ENCODE assay signal across 8 cellular contexts in the genomic region with DNA sequence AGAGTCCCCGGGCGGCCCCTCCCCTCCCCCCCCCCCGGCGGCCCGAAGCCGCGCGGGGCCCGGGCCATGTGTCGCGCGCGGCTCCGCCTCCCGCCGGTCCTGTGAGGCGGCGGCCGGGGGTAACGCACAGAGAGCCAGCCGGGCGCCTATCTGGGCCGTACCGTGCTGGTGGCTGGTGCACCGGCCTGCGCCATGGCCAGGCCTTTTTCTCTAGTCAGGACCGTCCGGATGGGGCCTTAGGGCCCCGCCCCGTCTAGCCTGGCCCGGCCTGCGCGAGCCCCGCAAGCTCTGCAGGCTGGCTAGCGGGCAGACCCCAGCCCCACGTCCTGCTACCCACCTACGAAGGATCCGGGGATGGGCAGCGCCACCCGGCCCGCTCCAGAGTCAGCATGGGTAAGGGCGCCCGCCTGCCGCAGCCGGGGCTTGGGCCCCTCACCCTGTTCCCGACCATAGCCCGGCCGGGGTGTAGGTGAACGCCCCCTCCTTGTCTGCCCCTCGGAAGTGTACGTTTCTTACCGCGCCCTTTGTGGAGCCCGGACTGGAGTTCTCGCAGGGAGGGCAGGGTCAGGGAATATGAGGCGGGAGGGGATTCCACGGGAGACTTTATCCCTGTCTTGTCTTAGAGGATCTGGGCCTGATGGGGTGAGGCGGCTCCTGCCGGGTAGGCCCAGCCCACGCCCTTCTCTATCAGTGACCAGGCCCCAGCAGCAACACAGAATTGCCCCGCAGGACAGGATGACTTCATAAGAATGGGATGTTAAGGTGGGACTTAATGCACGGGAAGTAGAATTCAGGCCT. TPM values are rescaled to one million over a fixed set of nuclear protein-coding genes. Genes with fewer than 3 reads are reported as not detected.
A peak's percentile ranks its signal among the peaks of the same experiment; 100 is the strongest.
DNase-seq lines count a peak whose midpoint lies in the region; ATAC-seq and TF ChIP-seq lines count a peak whose summit lies in the region.

A gene with protein sequence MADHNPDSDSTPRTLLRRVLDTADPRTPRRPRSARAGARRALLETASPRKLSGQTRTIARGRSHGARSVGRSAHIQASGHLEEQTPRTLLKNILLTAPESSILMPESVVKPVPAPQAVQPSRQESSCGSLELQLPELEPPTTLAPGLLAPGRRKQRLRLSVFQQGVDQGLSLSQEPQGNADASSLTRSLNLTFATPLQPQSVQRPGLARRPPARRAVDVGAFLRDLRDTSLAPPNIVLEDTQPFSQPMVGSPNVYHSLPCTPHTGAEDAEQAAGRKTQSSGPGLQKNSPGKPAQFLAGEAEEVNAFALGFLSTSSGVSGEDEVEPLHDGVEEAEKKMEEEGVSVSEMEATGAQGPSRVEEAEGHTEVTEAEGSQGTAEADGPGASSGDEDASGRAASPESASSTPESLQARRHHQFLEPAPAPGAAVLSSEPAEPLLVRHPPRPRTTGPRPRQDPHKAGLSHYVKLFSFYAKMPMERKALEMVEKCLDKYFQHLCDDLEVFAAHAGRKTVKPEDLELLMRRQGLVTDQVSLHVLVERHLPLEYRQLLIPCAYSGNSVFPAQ (minus strand): TSS at position 630 of the 798 bp plus-strand sequence. CDS start 13,834 bp downstream, outside the sequence.

- H3K4me1 Mint-ChIP-seq in activated CD4-positive, alpha-beta T cell treated with anti-CD3 and anti-CD28 coated beads for 36 hours, result peaks cover 44% of the 10 kb centered on the region

- peaks cover 28% of the 10 kb centered on the region for H3K4me1 ChIP-seq in HUES48 (ENCODE audit: control insufficient read depth, insufficient read depth, low read length)
- peaks cover 26 to 51% of the 10 kb centered on the region in 2 donors for H3K4me1 ChIP-seq in muscle layer of duodenum (ENCODE audit: control insufficient read depth in 1 of 2, insufficient read depth in 2 of 2, low read length in 2 of 2)
- H3K4me1 ChIP-seq in uterus, result peaks cover 9 to 28% of the 10 kb centered on the region in 2 donors

- intact Hi-C loops in activated CD4-positive, alpha-beta T cell treated with anti-CD3 and anti-CD28 coated beads for 36 hours (cut with DNase I, micrococcal nuclease), result loop anchor here (1.0 to 10.0 kb wide), 8 partner anchors 14 to 463 kb away; a partner anchor contains a TSS
- intact Hi-C loops in uterus (cut with DNase I; ENCODE audit: low total_unique reads), result no loop called here

- H3K9me3 ChIP-seq in HUES48 (ENCODE audit: control insufficient read depth, insufficient read depth, low read length) (no peaks in the 10 kb centered on the region), muscle layer of duodenum (ENCODE audit: control insufficient read depth in 1 of 2, low read length in 2 of 2) (no peaks in the 10 kb centered on the region), uterus (no peaks in the 10 kb centered on the region)

- peak within 1 kb of the TSS; percentile 77 for H3K4me3 Mint-ChIP-seq in activated CD4-positive, alpha-beta T cell treated with anti-CD3 and anti-CD28 coated beads for 36 hours

- peak within 1 kb of the TSS; percentile 97 for H3K27ac ChIP-seq in HUES48 (ENCODE audit: low read depth, low read length)
- H3K27ac ChIP-seq in muscle layer of duodenum (ENCODE audit: low read length), result peak within 1 kb of the TSS; percentile 81
- peak within 1 kb of the TSS; percentile 94 to 99 for H3K27ac ChIP-seq in uterus

- H3K9ac ChIP-seq in HUES48 (ENCODE audit: low read depth, low read length), result peak within 1 kb of the TSS; percentile 90

- DNase-seq in NCI-H146 (lab: John Stamatoyannopoulos, UW) (peak; percentile 45), NCI-H146 treated with DMSO at 0.1 percent for 48 hours (lab: John Stamatoyannopoulos, UW; ENCODE audit: unreplicated experiment) (no peak), uterus (peak in 1 of 2 donors; percentile 47)
- DNase-seq in activated CD4-positive, alpha-beta T cell treated with anti-CD3 and anti-CD28 coated beads for 36 hours, result peak; percentile 30

- TF ChIP-seq CTCF in uterus (IDR thresholded peaks at IDR 0.05), result peak in 1 of 4 experiments; percentile 7

- POLR2A ChIA-PET in activated CD4-positive, alpha-beta T cell treated with anti-CD3 and anti-CD28 coated beads for 36 hours (lab: Charles Lee), result interaction anchor here (0.6 kb wide), 1 partner anchor 10 kb away, joined by 3 read pairs; no protein-coding TSS in a partner anchor

- no peaks in the 10 kb centered on the region for H3K27me3 Mint-ChIP-seq in activated CD4-positive, alpha-beta T cell treated with anti-CD3 and anti-CD28 coated beads for 36 hours

- TF ChIP-seq POLR2A in uterus (IDR thresholded peaks at IDR 0.05), result no peak

- ATAC-seq in GM21576 (IDR thresholded peaks at IDR 0.05; ENCODE audit: unreplicated experiment) (peak; percentile 29), esophagus mucosa (peak; percentile 63)
- ATAC-seq in activated CD4-positive, alpha-beta T cell treated with anti-CD3 and anti-CD28 coated beads for 36 hours, result peak; percentile 47

- H3K36me3 ChIP-seq in HUES48 (ENCODE audit: control insufficient read depth, insufficient read depth, low read length), result peaks cover 12% of the 10 kb centered on the region; the same call in 1 of the 2 replicates
- H3K36me3 ChIP-seq in muscle layer of duodenum (ENCODE audit: control insufficient read depth in 1 of 2, insufficient read depth in 2 of 2, low read length in 2 of 2), result peaks cover 0 to 6% of the 10 kb centered on the region in 2 donors
- no peaks in the 10 kb centered on the region for H3K36me3 ChIP-seq in uterus

- CTCF ChIA-PET in activated CD4-positive, alpha-beta T cell treated with anti-CD3 and anti-CD28 coated beads for 36 hours (lab: Charles Lee), result interaction anchor here (0.7 to 1.4 kb wide), 3 partner anchors 36 to 88 kb away, joined by 3 to 4 read pairs (median 4); no protein-coding TSS in a partner anchor

- H3K9me3 Mint-ChIP-seq in activated CD4-positive, alpha-beta T cell treated with anti-CD3 and anti-CD28 coated beads for 36 hours (ENCODE audit: low read depth), result no peaks in the 10 kb centered on the region

- H3K4me3 ChIP-seq in HUES48 (ENCODE audit: low read depth, low read length) (peak within 1 kb of the TSS; percentile 95), muscle layer of duodenum (ENCODE audit: low read depth in 1 of 2, low read length in 2 of 2) (peak within 1 kb of the TSS; percentile 84 to 97), uterus (peak within 1 kb of the TSS; percentile 84 to 97)

- peaks cover 27% of the 10 kb centered on the region for H3K36me3 Mint-ChIP-seq in activated CD4-positive, alpha-beta T cell treated with anti-CD3 and anti-CD28 coated beads for 36 hours (ENCODE audit: low read depth)

- H3K27ac Mint-ChIP-seq in activated CD4-positive, alpha-beta T cell treated with anti-CD3 and anti-CD28 coated beads for 36 hours, result peak within 1 kb of the TSS; percentile 83

- H3K27me3 ChIP-seq in HUES48 (ENCODE audit: control insufficient read depth, insufficient read depth, low read length) (no peaks in the 10 kb centered on the region), muscle layer of duodenum (ENCODE audit: low read depth, low read length) (no peaks in the 10 kb centered on the region), uterus (no peaks in the 10 kb centered on the region)

RNA-seq across cellular contexts. Expression of the gene that starts here (rescaled TPM):
- 10 to 100 TPM; 34.9 to 48.6 TPM for total RNA-seq in activated CD4-positive, alpha-beta T cell treated with anti-CD3 and anti-CD28 coated beads for 36 hours
- 16.5 TPM for total RNA-seq in esophagus mucosa
- 10 to 100 TPM; 29.4 to 70.2 (median 52.8) TPM for total RNA-seq in uterus
